Comparison of ENCODE assay signal across 37 cellular contexts in the genomic region with DNA sequence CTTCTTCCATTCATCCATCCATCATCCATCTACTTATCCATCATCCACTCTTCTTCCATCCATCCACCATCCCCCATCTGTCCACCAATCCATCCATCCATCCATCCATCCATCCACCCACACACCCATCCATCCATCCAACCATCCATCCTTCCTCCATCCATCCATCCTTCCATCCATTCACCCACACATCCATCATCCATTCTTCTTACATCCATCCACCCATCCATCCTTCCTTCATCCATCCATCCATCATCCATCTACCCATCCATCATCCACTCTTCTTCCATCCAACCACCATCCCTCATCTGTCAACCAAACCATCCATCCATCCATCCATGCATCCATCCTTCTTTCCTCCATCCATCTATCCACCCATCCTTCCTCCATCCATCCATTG.
"Had no signal": no experiment of that assay in that cellular context is flagged by ENCODE, and none has a peak within 500 bp of the region (broad histone marks: within the 10 kb centered on the region; RNA-seq: fewer than 3 reads in every experiment).

No MANE protein-coding gene starts in this region.

- H3K4me3 Mint-ChIP-seq: activated B cell treated with CpG ODN at 0.5 μM for 24 hours; activated CD8-positive, alpha-beta T cell treated with anti-CD3 and anti-CD28 coated beads for 36 hours; activated naive CD8-positive, alpha-beta T cell; activated T-cell treated with anti-CD3 and anti-CD28 coated beads, Interleukin-2, amount 50 U/mL, for 4 hours; activated T-helper 17 cell treated with anti-CD3 and anti-CD28 coated beads, Interleukin-2, amount 50 U/mL, for 72 hours; central memory CD8-positive, alpha-beta T cell; effector memory CD8-positive, alpha-beta T cell; T-helper 17 cell; T-helper 2 cell treated with Interferon-gamma antibody and Interleukin-4, amounts not matched to agents 5 μg/mL and 100 μg/mL, for 36 hours had no signal

- H3K27me3 ChIP-seq: brain microvascular endothelial cell had no signal

- H3K4me1 Mint-ChIP-seq: activated B cell treated with CpG ODN at 0.5 μM for 24 hours; central memory CD8-positive, alpha-beta T cell; T-helper 17 cell had no signal

- H3K27ac ChIP-seq: brain microvascular endothelial cell, epithelial cell of prostate, esophagus squamous epithelium, gastroesophageal sphincter, heart left ventricle, WERI-Rb-1 had no signal

- H3K4me1 ChIP-seq: esophagus squamous epithelium, gastroesophageal sphincter, heart left ventricle had no signal

- DNase-seq: activated B cell treated with CpG ODN at 0.5 μM for 24 hours; activated CD4-positive, alpha-beta T cell treated with anti-CD3 and anti-CD28 coated beads for 48 hours; activated CD4-positive, alpha-beta T cell treated with anti-CD3 and anti-CD28 coated beads, Interleukin-2, amount 50 U/mL, for 1 hour; activated CD4-positive, alpha-beta T cell treated with anti-CD3 and anti-CD28 coated beads, Interleukin-2, amount 50 U/mL, for 48 hours; activated CD8-positive, alpha-beta memory T cell treated with anti-CD3 and anti-CD28 coated beads for 24 hours; activated CD8-positive, alpha-beta T cell treated with anti-CD3 and anti-CD28 coated beads for 36 hours; activated effector memory CD4-positive, alpha-beta T cell treated with Interleukin-2 at 50 U/mL for 16 hours; activated gamma-delta T cell treated with Interleukin-2 at 50 U/mL for 16 hours; activated naive CD4-positive, alpha-beta T cell treated with anti-CD3 and anti-CD28 coated beads, Interleukin-2, amount 50 U/mL, for 16 hours; activated naive CD4-positive, alpha-beta T cell treated with Interleukin-2 at 50 U/mL for 16 hours; activated T-cell treated with anti-CD3 and anti-CD28 coated beads, Interleukin-2, amount 50 U/mL, for 4 hours; amniotic stem cell; anterior cingulate cortex; brain microvascular endothelial cell; cortex of kidney; dermis blood vessel endothelial cell; effector CD4-positive, alpha-beta T cell; effector memory CD8-positive, alpha-beta T cell; esophagus squamous epithelium; foreskin melanocyte; heart left ventricle; T-helper 1 cell; T-helper 17 cell; T1000; WERI-Rb-1 had no signal

- H3K27me3 Mint-ChIP-seq: activated B cell treated with CpG ODN at 0.5 μM for 24 hours; central memory CD8-positive, alpha-beta T cell; T-helper 17 cell had no signal

- H3K4me3 ChIP-seq: esophagus squamous epithelium, gastroesophageal sphincter, heart left ventricle had no signal

- H3K36me3 Mint-ChIP-seq: activated naive CD8-positive, alpha-beta T cell had no signal

- H3K36me3 ChIP-seq: brain microvascular endothelial cell, esophagus squamous epithelium, gastroesophageal sphincter, heart left ventricle, WERI-Rb-1 had no signal

- ATAC-seq: activated CD4-positive, CD25-positive, alpha-beta regulatory T cell treated with anti-CD3 and anti-CD28 coated beads, Interleukin-2, amount 50 U/mL, for 24 hours; activated CD8-positive, alpha-beta T cell treated with anti-CD3 and anti-CD28 coated beads for 36 hours; activated T-cell treated with anti-CD3 and anti-CD28 coated beads, Interleukin-2, amount 50 U/mL, for 4 hours; activated T-helper 17 cell treated with anti-CD3 and anti-CD28 coated beads, Interleukin-2, amount 50 U/mL, for 72 hours; effector memory CD8-positive, alpha-beta T cell; gastroesophageal sphincter; heart left ventricle; T-helper 17 cell had no signal

- H3K27ac Mint-ChIP-seq: activated B cell treated with CpG ODN at 0.5 μM for 24 hours; activated CD8-positive, alpha-beta T cell treated with anti-CD3 and anti-CD28 coated beads for 36 hours; activated naive CD8-positive, alpha-beta T cell; activated T-helper 17 cell treated with anti-CD3 and anti-CD28 coated beads, Interleukin-2, amount 50 U/mL, for 72 hours; effector memory CD8-positive, alpha-beta T cell; T-helper 17 cell had no signal

- FAIRE-seq: astrocyte, bronchial epithelial cell, colon, endometrium, endothelial cell of umbilical vein had no signal

- H3K9me3 Mint-ChIP-seq: activated T-cell treated with anti-CD3 and anti-CD28 coated beads, Interleukin-2, amount 50 U/mL, for 4 hours had no signal
